ENCODE assay signal across 5 cellular contexts in genomic region chr11:42822188-42822587, GRCh38.
TF ChIP-seq lines count a peak whose summit lies in the region.

No MANE protein-coding gene starts in this region.

TF ChIP-seq in A549, 52 proteins besides CTCF, POLR2A, EP300 and RAD21:
- TF ChIP-seq MAFK (IDR thresholded peaks at IDR 0.05; ENCODE audit: partially characterized antibody) = peak; percentile 91

TF ChIP-seq in IMR-90, 13 proteins besides CTCF, POLR2A, EP300 and RAD21:
- peak; percentile 84 for TF ChIP-seq MAFK (IDR thresholded peaks at IDR 0.05; ENCODE audit: low read depth, low read length)

TF ChIP-seq in K562, 482 proteins besides CTCF, POLR2A, EP300 and RAD21:
- TF ChIP-seq MAFK (IDR thresholded peaks at IDR 0.05; ENCODE audit: low read length) = peak; percentile 66
- TF ChIP-seq ZNF316 (IDR thresholded peaks at IDR 0.05) = peak; percentile 69
- TF ChIP-seq MAFG (tag; conservative IDR thresholded peaks at IDR 0.05) = peak; percentile 87
- peak; percentile 54; the same call in 1 of the 2 replicates for TF ChIP-seq C11orf30 (IDR thresholded peaks at IDR 0.05; ENCODE audit: low read depth)
- TF ChIP-seq MAFF (IDR thresholded peaks at IDR 0.05; ENCODE audit: low read length) = peak; percentile 65
TF ChIP-seq in K562: peak in this region for 5; not testable (repeated sequence) for 477.

TF ChIP-seq in H1, 55 proteins besides CTCF, POLR2A, EP300 and RAD21:
- peak; percentile 41; the same call in 1 of the 2 replicates for TF ChIP-seq MAFK (IDR thresholded peaks at IDR 0.05; ENCODE audit: low read depth, low read length)

TF ChIP-seq in HepG2, 621 proteins besides CTCF, POLR2A, EP300 and RAD21:
- TF ChIP-seq MAFF (IDR thresholded peaks at IDR 0.05; ENCODE audit: low read depth, low read length) (peak; percentile 82), MAFK (conservative IDR thresholded peaks at IDR 0.05 in 1 of 2, IDR thresholded peaks at IDR 0.05 in 1 of 2; ENCODE audit: low read length in 2 of 2) (peak; percentile 73 to 86; a peak in 3 of 4 replicates)
